ENCODE assay signal across 31 cellular contexts in the genomic region with DNA sequence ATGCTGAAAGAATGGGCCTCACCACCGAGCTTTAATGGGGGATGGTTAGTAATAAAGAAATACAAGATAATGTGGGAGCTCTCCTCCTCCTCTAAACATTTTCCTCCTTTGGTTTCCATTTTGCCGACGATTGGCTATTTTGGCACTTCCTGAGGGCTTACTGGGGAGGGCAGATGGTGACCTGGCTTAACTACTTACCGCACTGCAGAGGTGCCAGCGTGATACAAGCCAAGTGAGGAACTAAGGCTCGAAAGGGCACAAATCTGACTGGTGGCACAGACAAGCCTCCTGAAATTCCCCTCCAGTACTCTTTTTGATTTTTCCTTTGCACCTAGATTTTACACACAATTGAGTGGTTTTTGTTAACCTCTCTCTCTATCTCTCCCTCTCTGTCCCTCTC.
"Had no signal": no experiment of that assay in that cellular context is flagged by ENCODE, and none has a peak within 500 bp of the region (broad histone marks: within the 10 kb centered on the region; RNA-seq: fewer than 3 reads in every experiment).

No MANE protein-coding gene starts in this region.

- ATAC-seq: activated CD8-positive, alpha-beta memory T cell treated with anti-CD3 and anti-CD28 coated beads, Interleukin-2, amount 10 ng/mL, durations not matched to agents 7 days and 5 days; body of pancreas; gastroesophageal sphincter; left cardiac atrium; left ventricle myocardium superior; psoas muscle; stimulated activated naive B cell treated with anti-CD40 and anti-IgM and Interleukin-4, amounts not matched to agents 10 μg/mL and 1 μg/mL and 100 μg/mL, for 72 hours had no signal

- H3K27me3 ChIP-seq: body of pancreas, cardiac muscle cell, gastroesophageal sphincter, hepatocyte, sigmoid colon, stomach, tibial artery had no signal

- H3K9me3 Mint-ChIP-seq: activated CD4-positive, alpha-beta memory T cell treated with anti-CD3 and anti-CD28 coated beads, Interleukin-2, amount 10 ng/mL, durations not matched to agents 7 days and 5 days; nephron; stimulated activated naive B cell treated with anti-CD40 and anti-IgM and Interleukin-4, amounts not matched to agents 10 μg/mL and 1 μg/mL and 100 μg/mL, for 72 hours; T-helper 1 cell treated with Interleukin-12 subunit alpha and Interleukin-12 subunit beta and Interleukin-4 antibody, amounts not matched to agents 30 μg/mL and 1 μg/mL, for 36 hours had no signal

- DNase-seq: activated CD4-positive, alpha-beta memory T cell treated with anti-CD3 and anti-CD28 coated beads, Interleukin-2, amount 10 ng/mL, durations not matched to agents 7 days and 5 days; activated CD4-positive, alpha-beta T cell treated with anti-CD3 and anti-CD28 coated beads, Interleukin-2, amount 10 ng/mL, durations not matched to agents 24 days and 14 days; activated CD4-positive, CD25-positive, alpha-beta regulatory T cell treated with anti-CD3 and anti-CD28 coated beads, Interleukin-2, amount 50 U/mL, for 72 hours; activated CD8-positive, alpha-beta memory T cell treated with anti-CD3 and anti-CD28 coated beads, Interleukin-2, amount 10 ng/mL, durations not matched to agents 7 days and 5 days; activated effector memory CD4-positive, alpha-beta T cell treated with Interleukin-2 at 50 U/mL for 16 hours; activated naive CD4-positive, alpha-beta T cell treated with Interleukin-2 at 50 U/mL for 16 hours; aorta; body of pancreas; dermis blood vessel endothelial cell; effector CD8-positive, alpha-beta T cell; erythroblast; left cardiac atrium; left ventricle myocardium superior; psoas muscle; sigmoid colon; small intestine; stimulated activated CD4-positive, alpha-beta T cell treated with anti-CD3 and anti-CD28 coated beads, Interleukin-4, amount 100 ng/mL, for 4 hours; stimulated activated CD8-positive, alpha-beta memory T cell treated with anti-CD3 and anti-CD28 coated beads, Interleukin-4, amount 100 ng/mL, for 48 hours; stimulated activated naive B cell treated with anti-CD40 and anti-IgM and Interleukin-4, amounts not matched to agents 10 μg/mL and 1 μg/mL and 100 μg/mL, for 72 hours; stomach; SW 1271; T-helper 9 cell; tibial artery had no signal

- H3K4me1 ChIP-seq: body of pancreas, psoas muscle, stomach had no signal

- H3K4me3 ChIP-seq: body of pancreas, cardiac muscle cell, gastroesophageal sphincter, hepatocyte, psoas muscle, sigmoid colon, stomach, tibial artery had no signal

- H3K4me3 Mint-ChIP-seq: activated CD4-positive, alpha-beta memory T cell treated with anti-CD3 and anti-CD28 coated beads, Interleukin-2, amount 10 ng/mL, durations not matched to agents 7 days and 5 days; activated CD4-positive, alpha-beta T cell treated with anti-CD3 and anti-CD28 coated beads, Interleukin-2, amount 10 ng/mL, durations not matched to agents 24 days and 14 days; activated CD8-positive, alpha-beta memory T cell treated with anti-CD3 and anti-CD28 coated beads, Interleukin-2, amount 10 ng/mL, durations not matched to agents 7 days and 5 days; activated naive CD8-positive, alpha-beta T cell; nephron; stimulated activated naive B cell treated with anti-CD40 and anti-IgM and Interleukin-4, amounts not matched to agents 10 μg/mL and 1 μg/mL and 100 μg/mL, for 72 hours; T-helper 1 cell treated with Interleukin-12 subunit alpha and Interleukin-12 subunit beta and Interleukin-4 antibody, amounts not matched to agents 30 μg/mL and 1 μg/mL, for 36 hours had no signal

- H3K27ac Mint-ChIP-seq: activated CD4-positive, alpha-beta memory T cell treated with anti-CD3 and anti-CD28 coated beads, Interleukin-2, amount 10 ng/mL, durations not matched to agents 7 days and 5 days; activated CD4-positive, alpha-beta T cell treated with anti-CD3 and anti-CD28 coated beads, Interleukin-2, amount 10 ng/mL, durations not matched to agents 24 days and 14 days; activated CD8-positive, alpha-beta memory T cell treated with anti-CD3 and anti-CD28 coated beads, Interleukin-2, amount 10 ng/mL, durations not matched to agents 7 days and 5 days; activated naive CD8-positive, alpha-beta T cell; nephron; stimulated activated naive B cell treated with anti-CD40 and anti-IgM and Interleukin-4, amounts not matched to agents 10 μg/mL and 1 μg/mL and 100 μg/mL, for 72 hours; T-helper 1 cell treated with Interleukin-12 subunit alpha and Interleukin-12 subunit beta and Interleukin-4 antibody, amounts not matched to agents 30 μg/mL and 1 μg/mL, for 36 hours had no signal

- H3K27ac ChIP-seq: body of pancreas, cardiac muscle cell, gastroesophageal sphincter, hepatocyte, psoas muscle, sigmoid colon, stomach, tibial artery had no signal

- H3K4me1 Mint-ChIP-seq: activated CD4-positive, alpha-beta memory T cell treated with anti-CD3 and anti-CD28 coated beads, Interleukin-2, amount 10 ng/mL, durations not matched to agents 7 days and 5 days; activated CD4-positive, alpha-beta T cell treated with anti-CD3 and anti-CD28 coated beads, Interleukin-2, amount 10 ng/mL, durations not matched to agents 24 days and 14 days; activated CD8-positive, alpha-beta memory T cell treated with anti-CD3 and anti-CD28 coated beads, Interleukin-2, amount 10 ng/mL, durations not matched to agents 7 days and 5 days; nephron had no signal

- H3K27me3 Mint-ChIP-seq: activated CD4-positive, alpha-beta memory T cell treated with anti-CD3 and anti-CD28 coated beads, Interleukin-2, amount 10 ng/mL, durations not matched to agents 7 days and 5 days; activated CD4-positive, alpha-beta T cell treated with anti-CD3 and anti-CD28 coated beads, Interleukin-2, amount 10 ng/mL, durations not matched to agents 24 days and 14 days; activated CD8-positive, alpha-beta memory T cell treated with anti-CD3 and anti-CD28 coated beads, Interleukin-2, amount 10 ng/mL, durations not matched to agents 7 days and 5 days; activated naive CD8-positive, alpha-beta T cell; stimulated activated naive B cell treated with anti-CD40 and anti-IgM and Interleukin-4, amounts not matched to agents 10 μg/mL and 1 μg/mL and 100 μg/mL, for 72 hours had no signal

- FAIRE-seq: keratinocyte, small intestine, TTC549 had no signal

- H3K9me3 ChIP-seq: body of pancreas, gastroesophageal sphincter, psoas muscle, sigmoid colon, stomach, tibial artery had no signal
